ENCODE assay signal across 8 cellular contexts in genomic region chr7:131501422-131501821, GRCh38. TPM values are rescaled to one million over a fixed set of nuclear protein-coding genes. Genes with fewer than 3 reads are reported as not detected.
A peak's percentile ranks its signal among the peaks of the same experiment; 100 is the strongest.
DNase-seq lines count a peak whose midpoint lies in the region; ATAC-seq, FAIRE-seq and TF ChIP-seq lines count a peak whose summit lies in the region.

No MANE protein-coding gene starts in this region.

- in situ Hi-C loops in HepG2 (cut with HindIII; ENCODE audit: extremely low pct_ligation_motif_present, low pct_unique_long_range_greater_than_20kb): loop anchor here (10.0 kb wide), 1 partner anchor 153 kb away; no protein-coding TSS in a partner anchor

- CTCF ChIA-PET in HepG2 (lab: Yijun Ruan, JAX; ENCODE audit: low intra/inter-chr PET ratio, low total read pairs): no interaction called here

- no peaks in the 10 kb centered on the region for H3K27me3 Mint-ChIP-seq in stimulated activated naive B cell treated with anti-CD40 and anti-IgM and Interleukin-4, amounts not matched to agents 10 μg/mL and 1 μg/mL and 100 μg/mL, for 72 hours

- intact Hi-C loops in colonic mucosa (cut with DNase I) (no loop called here), HepG2 (cut with micrococcal nuclease; ENCODE audit: unreplicated experiment) (no loop called here)

- H3K9me3 Mint-ChIP-seq in stimulated activated naive B cell treated with anti-CD40 and anti-IgM and Interleukin-4, amounts not matched to agents 10 μg/mL and 1 μg/mL and 100 μg/mL, for 72 hours: no peaks in the 10 kb centered on the region

- H3K27ac Mint-ChIP-seq in stimulated activated naive B cell treated with anti-CD40 and anti-IgM and Interleukin-4, amounts not matched to agents 10 μg/mL and 1 μg/mL and 100 μg/mL, for 72 hours: no peak overlapping the region

- FAIRE-seq in HepG2 (lab: Jason Lieb, UNC): no peak

- TF ChIP-seq CTCF in cardiac fibroblast (IDR thresholded peaks at IDR 0.05; ENCODE audit: low read depth, low read length) (no peak), colonic mucosa (IDR thresholded peaks at IDR 0.05) (no peak), HepG2 (CRISPR knock-in tag; IDR thresholded peaks at IDR 0.05) (no peak)

- ATAC-seq in GM21786 (IDR thresholded peaks at IDR 0.05; ENCODE audit: unreplicated experiment) (peak; percentile 93), HepG2 (no peak)
- peak; percentile 91 to 92 for ATAC-seq in stimulated activated naive B cell treated with anti-CD40 and anti-IgM and Interleukin-4, amounts not matched to agents 10 μg/mL and 1 μg/mL and 100 μg/mL, for 72 hours (replicated peaks)

- H3K36me3 Mint-ChIP-seq in stimulated activated naive B cell treated with anti-CD40 and anti-IgM and Interleukin-4, amounts not matched to agents 10 μg/mL and 1 μg/mL and 100 μg/mL, for 72 hours: peaks cover 10 to 19% of the 10 kb centered on the region in 2 donors

- 98% methylated on average over 3 of the region's 3 CpGs for WGBS in HepG2 (ENCODE audit: low lambda C conversion rate)

- H3K9me3 ChIP-seq in colonic mucosa (no peaks in the 10 kb centered on the region), HepG2 (ENCODE audit: low read length) (no peaks in the 10 kb centered on the region)

- no peak overlapping the region for H3K4me2 ChIP-seq in HepG2 (ENCODE audit: low read depth, low read length)

- no peak overlapping the region for H3K27ac ChIP-seq in colonic mucosa
- no peak overlapping the region for H3K27ac ChIP-seq in HepG2 (ENCODE audit: extremely low read length, insufficient read depth, low read length)

- DNase-seq in GM04504 (ENCODE audit: low read depth) (peak; percentile 42), NAMALWA (ENCODE audit: low spot score) (peak; percentile 34), cardiac fibroblast (ENCODE audit: low read depth in 2 of 2) (peak; percentile 48 to 66), colonic mucosa (no peak), mucosa of gallbladder (ENCODE audit: low spot score) (no peak), HepG2 (ENCODE audit: low spot score) (no peak)
- DNase-seq in stimulated activated naive B cell treated with anti-CD40 and anti-IgM and Interleukin-4, amounts not matched to agents 10 μg/mL and 1 μg/mL and 100 μg/mL, for 72 hours: no peak

- no peaks in the 10 kb centered on the region for H4K20me1 ChIP-seq in HepG2 (ENCODE audit: insufficient read depth, low read length)

- H3K4me3 ChIP-seq in cardiac fibroblast (replicated peaks in 1 of 2; ENCODE audit: low read depth in 2 of 2, low read length in 2 of 2): no peak overlapping the region
- no peak overlapping the region for H3K4me3 ChIP-seq in colonic mucosa
- H3K4me3 ChIP-seq in HepG2 (replicated peaks in 1 of 3; ENCODE audit: insufficient read depth in 1 of 3, low read depth in 2 of 3, low read length in 3 of 3): no peak overlapping the region

- H3K4me1 ChIP-seq in colonic mucosa (no peaks in the 10 kb centered on the region), HepG2 (ENCODE audit: insufficient read depth, low read length) (peaks cover 29% of the 10 kb centered on the region)

- H2AFZ ChIP-seq in HepG2 (ENCODE audit: low read length): no peak overlapping the region

- TF ChIP-seq POLR2A in HepG2 (IDR thresholded peaks at IDR 0.05; ENCODE audit: insufficient read depth in 1 of 2, low read depth in 2 of 2, low read length in 2 of 2): no peak

- no peaks in the 10 kb centered on the region for H3K79me2 ChIP-seq in HepG2 (ENCODE audit: insufficient read depth, low read length)

- no peak for TF ChIP-seq RAD21 in HepG2 (CRISPR knock-in tag; IDR thresholded peaks at IDR 0.05)

- peaks cover 18 to 19% of the 10 kb centered on the region in 2 donors for H3K4me1 Mint-ChIP-seq in stimulated activated naive B cell treated with anti-CD40 and anti-IgM and Interleukin-4, amounts not matched to agents 10 μg/mL and 1 μg/mL and 100 μg/mL, for 72 hours

- BruUV-seq in HepG2 (replicated peaks; lab: Mats Ljungman, UMichigan): no TSS peak

- H3K9ac ChIP-seq in colonic mucosa (ENCODE audit: low read depth in 2 of 2, low read length in 2 of 2): no peak overlapping the region
- no peak overlapping the region for H3K9ac ChIP-seq in HepG2 (ENCODE audit: insufficient read depth, low read depth, low read length)

- no peaks in the 10 kb centered on the region for H3K27me3 ChIP-seq in colonic mucosa
- no peaks in the 10 kb centered on the region for H3K27me3 ChIP-seq in HepG2 (ENCODE audit: control insufficient read depth in 1 of 2, insufficient read depth in 2 of 2, low read length in 2 of 2)

- POLR2A ChIA-PET in HepG2 (lab: Yijun Ruan, JAX): no interaction called here

- H3K4me3 Mint-ChIP-seq in stimulated activated naive B cell treated with anti-CD40 and anti-IgM and Interleukin-4, amounts not matched to agents 10 μg/mL and 1 μg/mL and 100 μg/mL, for 72 hours: no peak overlapping the region

- no peak for TF ChIP-seq EP300 in HepG2 (IDR thresholded peaks at IDR 0.05; ENCODE audit: low read depth in 2 of 2, low read length in 2 of 2)
- TF ChIP-seq EP300 in HepG2 (CRISPR knock-in tag; IDR thresholded peaks at IDR 0.05; ENCODE audit: borderline replicate concordance): no peak

- no peaks in the 10 kb centered on the region for H3K36me3 ChIP-seq in colonic mucosa
- peaks cover 4 to 11% of the 10 kb centered on the region in 2 experiments; a peak in 3 of 5 replicates for H3K36me3 ChIP-seq in HepG2 (replicated peaks in 1 of 2; ENCODE audit: control insufficient read depth in 1 of 2, insufficient read depth in 2 of 2, low read length in 2 of 2)

TF ChIP-seq in HepG2, 621 proteins besides CTCF, POLR2A, EP300 and RAD21 (continues in another document):
- TF ChIP-seq ZNF737 (CRISPR knock-in tag; IDR thresholded peaks at IDR 0.05; ENCODE audit: borderline replicate concordance) (no peak), ZNF251 (CRISPR knock-in tag; IDR thresholded peaks at IDR 0.05) (no peak), ZXDC (CRISPR knock-in tag; IDR thresholded peaks at IDR 0.05) (no peak), ATAD3A (CRISPR knock-in tag; IDR thresholded peaks at IDR 0.05) (no peak), ZFP82 (CRISPR knock-in tag; IDR thresholded peaks at IDR 0.05; ENCODE audit: borderline replicate concordance) (no peak)

RNA-seq across cellular contexts. Expression of gene PODXL, which starts 55.0 kb away (rescaled TPM):
- total RNA-seq in colonic mucosa (10 to 100 TPM; 11.2 to 14.6 TPM), mucosa of gallbladder (32.5 TPM), HepG2 (2016; rRNA removed; fragmentation: Illumina TruSeq; extraction: Trizol) (0.22 and 0.24 TPM in 2 replicates)
- total RNA-seq in HepG2 (2016; cell fraction: cytosol; rRNA removed; fragmentation: Illumina TruSeq; extraction: Trizol; ENCODE audit: low read depth): 0.09 TPM in 1 of 2 replicates, not detected in the other
- 0.17 and 0.24 TPM in 2 replicates for total RNA-seq in HepG2 (2016; cell fraction: insoluble cytoplasmic fraction; rRNA removed; fragmentation: Illumina TruSeq; extraction: Trizol)
- total RNA-seq in HepG2 (2016; cell fraction: membrane; rRNA removed; fragmentation: Illumina TruSeq; extraction: Trizol): 0.12 and 0.21 TPM in 2 replicates
- total RNA-seq in HepG2 (2016; cell fraction: nucleus; rRNA removed; fragmentation: Illumina TruSeq; extraction: Trizol): 0.47 and 1.1 TPM in 2 replicates
- 0.33 and 0.54 TPM in 2 replicates for polyA plus RNA-seq in HepG2 (2011; rRNA removed)
- polyA plus RNA-seq in HepG2 (2011; cell fraction: cytosol; rRNA removed): 0.18 and 0.35 TPM in 2 replicates
- polyA plus RNA-seq in HepG2 (2011; cell fraction: nucleus; rRNA removed): 0.38 and 0.55 TPM in 2 replicates
- polyA plus RNA-seq in HepG2 (2012): 0.19 and 0.63 TPM in 2 replicates
- 0.01 and 0.31 TPM in 2 replicates for polyA plus RNA-seq in HepG2 (2016; cell fraction: cytosol; fragmentation: Illumina TruSeq; extraction: Trizol; ENCODE audit: low read depth)
- polyA plus RNA-seq in HepG2 (2016; cell fraction: insoluble cytoplasmic fraction; fragmentation: Illumina TruSeq; extraction: Trizol; ENCODE audit: low read depth): 0.21 and 0.25 TPM in 2 replicates
- 0.03 and 0.16 TPM in 2 replicates for polyA plus RNA-seq in HepG2 (2016; cell fraction: membrane; fragmentation: Illumina TruSeq; extraction: Trizol; ENCODE audit: low read depth)
- 0.69 and 1.5 TPM in 2 replicates for polyA plus RNA-seq in HepG2 (2016; cell fraction: nucleus; fragmentation: Illumina TruSeq; extraction: Trizol; ENCODE audit: insufficient read depth, low read depth)
- polyA minus RNA-seq in HepG2 (2011; rRNA and poly(A)+ RNA removed; ENCODE audit: low replicate concordance): 0.50 and 160 TPM in 2 replicates
- 1.5 and 2.1 TPM in 2 replicates for polyA minus RNA-seq in HepG2 (2011; cell fraction: cytosol; rRNA and poly(A)+ RNA removed)
- polyA minus RNA-seq in HepG2 (2011; cell fraction: nucleus; rRNA and poly(A)+ RNA removed): 0.75 and 1.4 TPM in 2 replicates

Comparison
In these comparisons a context has a peak if more than half of its experiments do, and no peak if none do; other contexts are left out.
1. DNase-seq: peak in GM04504 (single experiment), NAMALWA (single experiment) and cardiac fibroblast (2 of 2); none in stimulated activated naive B cell treated with anti-CD40 and anti-IgM and Interleukin-4, amounts not matched to agents 10 μg/mL and 1 μg/mL and 100 μg/mL, for 72 hours (single experiment), colonic mucosa (single experiment), mucosa of gallbladder (single experiment) and HepG2 (single experiment).
2. RNA of gene PODXL, which starts 55.0 kb away (total RNA-seq): 32.5 TPM in mucosa of gallbladder (single experiment) and 11.2 to 14.6 TPM in colonic mucosa; 0.09 to 1.1 TPM in HepG2; every median in the first group is over 4 times any median in the second.